In genomic region chr12:64990991-64991570, GRCh38 we compare ENCODE assay signal across 1 cellular context.
TF ChIP-seq lines count a peak whose summit lies in the region.

No MANE protein-coding gene starts in this region.

TF ChIP-seq in WTC11, 78 proteins besides CTCF, POLR2A, EP300 and RAD21 (continued from another document):
- TF ChIP-seq ARID4B (CRISPR knock-in tag; IDR thresholded peaks at IDR 0.05; ENCODE audit: borderline replicate concordance): no peak
- TF ChIP-seq E2F4 (CRISPR knock-in tag; IDR thresholded peaks at IDR 0.05; ENCODE audit: borderline replicate concordance, low read depth): no peak
- TF ChIP-seq ZNF263 (CRISPR knock-in tag; IDR thresholded peaks at IDR 0.05; ENCODE audit: low read depth): no peak
- TF ChIP-seq USF1 (CRISPR knock-in tag; IDR thresholded peaks at IDR 0.05): no peak
- TF ChIP-seq, protein P1, sequence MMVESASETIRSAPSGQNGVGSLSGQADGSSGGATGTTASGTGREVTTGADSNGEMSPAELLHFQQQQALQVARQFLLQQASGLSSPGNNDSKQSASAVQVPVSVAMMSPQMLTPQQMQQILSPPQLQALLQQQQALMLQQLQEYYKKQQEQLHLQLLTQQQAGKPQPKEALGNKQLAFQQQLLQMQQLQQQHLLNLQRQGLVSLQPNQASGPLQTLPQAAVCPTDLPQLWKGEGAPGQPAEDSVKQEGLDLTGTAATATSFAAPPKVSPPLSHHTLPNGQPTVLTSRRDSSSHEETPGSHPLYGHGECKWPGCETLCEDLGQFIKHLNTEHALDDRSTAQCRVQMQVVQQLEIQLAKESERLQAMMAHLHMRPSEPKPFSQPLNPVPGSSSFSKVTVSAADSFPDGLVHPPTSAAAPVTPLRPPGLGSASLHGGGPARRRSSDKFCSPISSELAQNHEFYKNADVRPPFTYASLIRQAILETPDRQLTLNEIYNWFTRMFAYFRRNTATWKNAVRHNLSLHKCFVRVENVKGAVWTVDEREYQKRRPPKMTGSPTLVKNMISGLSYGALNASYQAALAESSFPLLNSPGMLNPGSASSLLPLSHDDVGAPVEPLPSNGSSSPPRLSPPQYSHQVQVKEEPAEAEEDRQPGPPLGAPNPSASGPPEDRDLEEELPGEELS (CRISPR knock-in tag; IDR thresholded peaks at IDR 0.05): no peak
- no peak for TF ChIP-seq FOXJ3 (CRISPR knock-in tag; IDR thresholded peaks at IDR 0.05; ENCODE audit: borderline replicate concordance)
TF ChIP-seq in WTC11: peak in this region for 0.
